9 cellular contexts compared by ENCODE assay signal in the genomic region with DNA sequence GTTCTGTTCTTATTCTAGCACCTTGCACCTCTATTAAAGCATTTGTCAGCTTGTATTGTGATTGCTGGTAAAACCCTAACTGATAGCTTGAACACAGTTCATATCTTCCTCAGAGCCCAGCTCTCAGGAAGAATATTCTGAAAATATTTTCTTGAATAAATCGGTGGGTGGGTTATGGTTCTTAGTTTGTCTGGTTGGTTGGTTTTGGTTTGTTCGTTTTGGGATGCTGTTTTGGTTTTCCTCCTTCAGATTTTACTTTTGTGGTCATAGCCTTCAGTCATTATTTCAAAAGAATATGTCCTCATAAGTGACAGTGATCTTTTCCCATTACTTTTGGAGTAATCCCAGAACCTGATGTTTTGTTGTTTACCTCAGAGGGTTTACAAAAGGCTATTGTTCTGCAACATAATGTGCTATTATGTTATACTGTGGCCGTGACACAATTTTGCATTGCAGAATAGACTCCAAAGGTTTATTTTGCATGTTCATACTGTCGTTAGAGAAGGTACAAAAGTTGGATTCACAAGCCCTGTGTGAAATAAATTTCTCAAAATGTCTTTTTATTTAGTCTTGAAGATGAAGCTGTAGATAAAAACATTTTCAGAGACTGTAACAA. TPM values are rescaled to one million over a fixed set of nuclear protein-coding genes. Genes with fewer than 3 reads are reported as not detected.
A peak's percentile ranks its signal among the peaks of the same experiment; 100 is the strongest.
DNase-seq lines count a peak whose midpoint lies in the region; ATAC-seq, FAIRE-seq and TF ChIP-seq lines count a peak whose summit lies in the region.
"Had no signal": no experiment of that assay in that cellular context is flagged by ENCODE, and none has a peak within 500 bp of the region (broad histone marks: within the 10 kb centered on the region; RNA-seq: fewer than 3 reads in every experiment).

No MANE protein-coding gene starts in this region.

- peaks cover 0 to 7% of the 10 kb centered on the region in 2 donors for H3K36me3 Mint-ChIP-seq in activated T-cell treated with anti-CD3 and anti-CD28 coated beads, Interleukin-2, amount 50 U/mL, for 72 hours (ENCODE audit: insufficient read depth in 2 of 2)
- H3K36me3 Mint-ChIP-seq in activated naive CD4-positive, alpha-beta T cell treated with anti-CD3 and anti-CD28 coated beads, Interleukin-2, amount 50 U/mL, for 72 hours: peaks cover 12 to 26% of the 10 kb centered on the region in 2 donors

- no peaks in the 10 kb centered on the region for H3K27me3 ChIP-seq in thymus (ENCODE audit: control insufficient read depth, insufficient read depth)

- H3K4me1 ChIP-seq in kidney (ENCODE audit: control insufficient read depth in 1 of 2, insufficient read depth in 1 of 2, low read depth in 1 of 2, low read length in 2 of 2) (peaks cover 6 to 9% of the 10 kb centered on the region in 2 donors), thymus (ENCODE audit: control insufficient read depth, insufficient read depth, low read length) (peaks cover 13% of the 10 kb centered on the region)

- DNase-seq in activated T-cell treated with anti-CD3 and anti-CD28 coated beads, Interleukin-2, amount 50 U/mL, for 72 hours: no peak
- no peak for DNase-seq in activated T-cell treated with anti-CD3 and anti-CD28 coated beads, Interleukin-2, amount 50 U/mL, for 1 hour
- DNase-seq in activated naive CD4-positive, alpha-beta T cell treated with anti-CD3 and anti-CD28 coated beads, Interleukin-2, amount 50 U/mL, for 72 hours (ENCODE audit: low spot score in 2 of 2): no peak
- no peak for DNase-seq in kidney
- DNase-seq: NCI-H1092 had no signal

- WGBS in thymus: 65% methylated on average over 4 of the region's 4 CpGs

- intact Hi-C loops in kidney (cut with DNase I): no loop called here

- no peaks in the 10 kb centered on the region for H3K27me3 Mint-ChIP-seq in activated T-cell treated with anti-CD3 and anti-CD28 coated beads, Interleukin-2, amount 50 U/mL, for 72 hours (ENCODE audit: low read depth)

- peaks cover 44% of the 10 kb centered on the region for H3K4me1 Mint-ChIP-seq in activated T-cell treated with anti-CD3 and anti-CD28 coated beads, Interleukin-2, amount 50 U/mL, for 72 hours (ENCODE audit: low read depth)

- no peak for FAIRE-seq in kidney (lab: Jason Lieb, UNC)

- no peak for ATAC-seq in activated T-cell treated with anti-CD3 and anti-CD28 coated beads, Interleukin-2, amount 50 U/mL, for 72 hours (replicated peaks in 1 of 2)
- ATAC-seq in activated naive CD4-positive, alpha-beta T cell treated with anti-CD3 and anti-CD28 coated beads, Interleukin-2, amount 50 U/mL, for 72 hours: no peak
- ATAC-seq in GM21423 (IDR thresholded peaks at IDR 0.05; ENCODE audit: unreplicated experiment): no peak
- ATAC-seq in GM21825 (IDR thresholded peaks at IDR 0.05; ENCODE audit: unreplicated experiment): no peak
- ATAC-seq in HG02840 (IDR thresholded peaks at IDR 0.05; ENCODE audit: low FRiP score, unreplicated experiment): no peak

- H3K36me3 ChIP-seq in kidney (ENCODE audit: control insufficient read depth in 1 of 2, insufficient read depth in 2 of 2, low read length in 2 of 2) (peaks cover 8 to 15% of the 10 kb centered on the region in 2 donors), thymus (ENCODE audit: control insufficient read depth, insufficient read depth) (peaks cover 7% of the 10 kb centered on the region)

- H3K4me3 ChIP-seq in kidney (ENCODE audit: low read length in 2 of 2): peak overlapping the region; percentile 10 to 80
- no peak overlapping the region for H3K4me3 ChIP-seq in thymus (ENCODE audit: low read length)

- H3K4me3 Mint-ChIP-seq in activated T-cell treated with anti-CD3 and anti-CD28 coated beads, Interleukin-2, amount 50 U/mL, for 72 hours: peak overlapping the region; percentile 92 to 96

- H3K27ac ChIP-seq in kidney (ENCODE audit: low read depth in 2 of 2, low read length in 2 of 2) (no peak overlapping the region), thymus (ENCODE audit: low read depth) (peak overlapping the region; percentile 13)

- H3K9me3 Mint-ChIP-seq in activated T-cell treated with anti-CD3 and anti-CD28 coated beads, Interleukin-2, amount 50 U/mL, for 72 hours: no peaks in the 10 kb centered on the region
- H3K9me3 Mint-ChIP-seq in activated naive CD4-positive, alpha-beta T cell treated with anti-CD3 and anti-CD28 coated beads, Interleukin-2, amount 50 U/mL, for 72 hours: no peaks in the 10 kb centered on the region

- peak overlapping the region; percentile 49 for H3K27ac Mint-ChIP-seq in activated T-cell treated with anti-CD3 and anti-CD28 coated beads, Interleukin-2, amount 50 U/mL, for 72 hours
- H3K27ac Mint-ChIP-seq in activated naive CD4-positive, alpha-beta T cell treated with anti-CD3 and anti-CD28 coated beads, Interleukin-2, amount 50 U/mL, for 72 hours: peak overlapping the region; percentile 48 to 97

- no peak for TF ChIP-seq CTCF in kidney (IDR thresholded peaks at IDR 0.05; ENCODE audit: borderline replicate concordance, extremely low read depth, insufficient read depth)

- H3K9ac ChIP-seq in kidney (ENCODE audit: low read length in 2 of 2): peak overlapping the region in 1 of 2 donors; percentile 20

- H3K9me3 ChIP-seq in kidney (ENCODE audit: control insufficient read depth in 1 of 2, low read length in 2 of 2) (no peaks in the 10 kb centered on the region), thymus (ENCODE audit: control insufficient read depth) (no peaks in the 10 kb centered on the region)

RNA-seq across cellular contexts. Expression of gene TMEM87A, which starts 2.7 kb away (rescaled TPM):
- total RNA-seq in activated T-cell treated with anti-CD3 and anti-CD28 coated beads, Interleukin-2, amount 50 U/mL, for 72 hours: 10 to 100 TPM; 40.6 to 42.5 TPM
- total RNA-seq in activated naive CD4-positive, alpha-beta T cell treated with anti-CD3 and anti-CD28 coated beads, Interleukin-2, amount 50 U/mL, for 72 hours: 10 to 100 TPM; 35.9 to 45.2 TPM
- total RNA-seq in kidney: 57.3 TPM
- polyA plus RNA-seq in kidney (ENCODE audit: insufficient read depth, low read depth, low replicate concordance): 18.8 TPM
- 33.5 TPM for polyA plus RNA-seq in thymus

RNA-seq across cellular contexts. Expression of gene GANC, which starts 2.9 kb away (rescaled TPM):
- total RNA-seq in activated T-cell treated with anti-CD3 and anti-CD28 coated beads, Interleukin-2, amount 50 U/mL, for 72 hours: 10 to 100 TPM; 27.3 to 34.1 TPM
- 10 to 100 TPM; 25.0 to 32.4 TPM for total RNA-seq in activated naive CD4-positive, alpha-beta T cell treated with anti-CD3 and anti-CD28 coated beads, Interleukin-2, amount 50 U/mL, for 72 hours
- 40.4 TPM for total RNA-seq in kidney
- polyA plus RNA-seq in kidney (ENCODE audit: insufficient read depth, low read depth, low replicate concordance) (11.3 TPM), thymus (12.7 TPM)
